Comparison of ENCODE assay signal across 21 cellular contexts in genomic region chr3:114089675-114090074, GRCh38. TPM values are rescaled to one million over a fixed set of nuclear protein-coding genes. Genes with fewer than 3 reads are reported as not detected.
DNase-seq lines count a peak whose midpoint lies in the region; ATAC-seq, FAIRE-seq and TF ChIP-seq lines count a peak whose summit lies in the region.
"Had no signal": no experiment of that assay in that cellular context is flagged by ENCODE, and none has a peak within 500 bp of the region (broad histone marks: within the 10 kb centered on the region; RNA-seq: fewer than 3 reads in every experiment).

No MANE protein-coding gene starts in this region.

- H3K4me1 ChIP-seq in testis (no peaks in the 10 kb centered on the region), HAP-1 (no peaks in the 10 kb centered on the region; the same call in 1 of the 2 replicates)

- no peak overlapping the region for H3K4me3 ChIP-seq in testis
- no peak overlapping the region for H3K4me3 ChIP-seq in HAP-1
- H3K4me3 ChIP-seq: GM23248 had no signal

- intact Hi-C loops in left colon (cut with DNase I, micrococcal nuclease): no loop called here
- intact Hi-C loops in testis (cut with DNase I; ENCODE audit: low total_unique reads): no loop called here

- H3K36me3 ChIP-seq in testis (ENCODE audit: low read depth, missing control alignments) (no peaks in the 10 kb centered on the region), HAP-1 (replicated peaks) (peaks cover 30% of the 10 kb centered on the region)

- no peaks in the 10 kb centered on the region for H3K9me3 ChIP-seq in testis
- no peaks in the 10 kb centered on the region for H3K9me3 ChIP-seq in HAP-1

- DNase-seq in D721Med (ENCODE audit: insufficient read length, low spot score) (peak; percentile 30), left colon (no peak), testis (no peak), HAP-1 (ENCODE audit: low spot score in 2 of 2) (no peak)
- DNase-seq: DMS53, GM23248, HCEC 1CT, NCI-H1092 treated with DMSO at 0.1 percent for 48 hours, NCI-H1436, NCI-H187, NCI-H2081 treated with DMSO at 0.1 percent for 48 hours, NCI-H2171, NCI-H748 treated with DMSO at 0.1 percent for 48 hours, SHP77, T-helper 1 cell had no signal

- TF ChIP-seq CTCF in D721Med (IDR thresholded peaks at IDR 0.05; ENCODE audit: insufficient read depth, missing control alignments) (no peak), VCaP (conservative IDR thresholded peaks at IDR 0.05) (no peak), testis (IDR thresholded peaks at IDR 0.05) (no peak)

- no peak for TF ChIP-seq POLR2A in testis (IDR thresholded peaks at IDR 0.05)

- peak; percentile 77 for FAIRE-seq in D721Med (lab: Jason Lieb, UNC)

- H3K27me3 ChIP-seq in testis: no peaks in the 10 kb centered on the region
- H3K27me3 ChIP-seq in HAP-1 (ENCODE audit: low read depth): no peaks in the 10 kb centered on the region

- H3K27ac ChIP-seq in VCaP: peak overlapping the region; percentile 75
- H3K27ac ChIP-seq in testis: no peak overlapping the region
- H3K27ac ChIP-seq: GM23248, RWPE1 had no signal

- ATAC-seq in GM19467 (IDR thresholded peaks at IDR 0.05; ENCODE audit: unreplicated experiment): peak; percentile 55
- ATAC-seq in HG03354 (IDR thresholded peaks at IDR 0.05; ENCODE audit: poor library complexity, severe bottlenecking, unreplicated experiment): peak; percentile 65
- no peak for ATAC-seq in HG03175 (IDR thresholded peaks at IDR 0.05; ENCODE audit: unreplicated experiment)
- no peak for ATAC-seq in left colon
- ATAC-seq: Panc1 had no signal

- in situ Hi-C loops in HAP-1 (cut with MboI; ENCODE audit: low sequenced_read_pairs): no loop called here

RNA-seq across cellular contexts. Expression of gene QTRT2, which starts 33.1 kb away (rescaled TPM):
- total RNA-seq in left colon: 10 to 100 TPM; 19.5 to 22.2 TPM
- total RNA-seq in testis: 10 to 100 TPM; 24.0 to 29.5 TPM
- 17.9 TPM for polyA plus RNA-seq in testis (ENCODE audit: insufficient read depth, low read depth, low replicate concordance)

RNA-seq across cellular contexts. Expression of gene CCDC191, which starts 33.3 kb away (rescaled TPM):
- 1 to 10 TPM; 3.4 to 4.0 TPM for total RNA-seq in left colon
- total RNA-seq in testis: 10 to 100 TPM; 13.9 to 22.5 TPM
- polyA plus RNA-seq in testis (ENCODE audit: insufficient read depth, low read depth, low replicate concordance): 14.2 TPM

Comparison
In these comparisons a context has a peak if more than half of its experiments do, and no peak if none do; other contexts are left out.
1. ATAC-seq: peak in GM19467 (single experiment) and HG03354 (single experiment); none in HG03175 (single experiment) and left colon (single experiment).